In the genomic region with DNA sequence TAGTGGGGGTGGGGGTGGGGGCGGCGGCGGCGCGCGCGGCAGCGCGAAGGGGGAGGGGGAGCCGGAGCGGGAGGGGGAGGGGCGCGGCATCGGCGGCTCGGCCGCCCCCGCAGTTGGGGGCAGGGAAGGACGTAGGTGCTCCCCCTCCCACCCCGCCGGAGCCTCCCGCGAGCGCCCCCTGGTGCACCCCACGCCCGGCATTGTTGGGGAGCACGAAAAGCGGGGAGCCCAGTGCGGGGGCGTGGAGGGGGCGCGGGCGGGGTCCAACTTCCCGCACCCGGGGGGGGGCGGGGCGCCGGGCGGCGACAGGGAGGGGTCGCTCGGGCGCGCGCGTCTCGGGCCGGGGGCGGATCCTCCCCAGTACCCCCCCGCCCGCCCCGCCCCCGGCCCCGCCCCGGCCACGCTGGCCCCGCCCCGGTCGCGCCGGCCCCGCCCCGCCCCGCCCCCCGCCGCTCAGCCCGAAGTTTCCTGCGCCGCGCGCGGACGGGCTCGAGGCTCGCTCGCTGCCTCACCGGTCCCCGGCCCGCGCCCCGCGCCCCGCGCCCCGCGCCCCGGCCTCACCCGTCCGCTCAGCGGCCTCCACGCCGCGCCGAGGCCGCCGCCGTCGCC, we compare ENCODE assay signal across 1 cellular context.
TF ChIP-seq lines count a peak whose summit lies in the region.

Gene CACNA1H, plus strand, starts transcription at position 456 of the 609 bp plus-strand sequence. CDS start 632 bp downstream, outside the sequence.

TF ChIP-seq in WTC11, 78 proteins besides CTCF, POLR2A, EP300 and RAD21 (continued from another document):
- TF ChIP-seq GTF2I (CRISPR knock-in tag; conservative IDR thresholded peaks at IDR 0.05) (no peak), RELA (CRISPR knock-in tag; IDR thresholded peaks at IDR 0.05; ENCODE audit: borderline replicate concordance) (no peak)
